1 cellular context compared by ENCODE assay signal in the genomic region with DNA sequence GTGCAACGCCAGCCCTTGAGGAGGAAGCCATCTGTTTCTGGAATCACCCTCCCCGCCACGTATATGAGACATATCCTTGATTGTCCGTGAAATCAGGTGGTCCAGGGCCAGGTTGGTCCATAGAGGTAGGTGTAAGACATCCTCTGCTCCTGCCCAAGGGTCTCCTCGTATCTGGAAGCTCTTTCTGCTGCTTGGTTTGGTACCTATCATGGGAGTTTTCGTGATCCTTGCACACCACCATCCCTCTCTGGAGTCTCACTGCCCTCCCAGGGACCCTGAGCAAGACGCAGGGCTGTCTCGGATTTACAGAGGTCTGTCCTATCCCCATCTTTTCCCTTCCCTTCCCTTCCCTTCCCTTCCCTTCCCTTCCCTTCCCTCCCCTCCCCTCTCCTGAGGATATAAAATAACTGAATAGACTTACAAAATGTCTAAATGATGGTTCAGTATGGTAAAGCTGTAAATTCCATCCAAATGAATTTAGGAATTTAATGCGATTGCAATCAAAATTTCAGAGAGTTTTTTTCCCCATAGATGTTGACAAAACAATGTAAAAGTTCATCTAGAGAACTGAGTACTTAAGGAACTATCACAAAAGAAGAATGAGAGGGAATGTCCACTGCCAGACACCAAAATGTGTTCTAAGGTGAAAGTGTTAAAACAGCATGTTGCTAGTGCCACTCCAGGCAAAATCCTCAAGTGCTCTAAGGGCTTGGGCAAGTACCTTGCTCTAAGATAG.
TF ChIP-seq lines count a peak whose summit lies in the region.

No MANE protein-coding gene starts in this region.

TF ChIP-seq in HepG2, 621 proteins besides CTCF, POLR2A, EP300 and RAD21:
- TF ChIP-seq KLF15 (CRISPR knock-in tag; IDR thresholded peaks at IDR 0.05; ENCODE audit: borderline replicate concordance) (no peak), ZNF816 (CRISPR knock-in tag; IDR thresholded peaks at IDR 0.05; ENCODE audit: borderline replicate concordance) (no peak), CCAR2 (optimal IDR thresholded peaks at IDR 0.05; ENCODE audit: low read depth, low read length) (no peak), ATF1 (CRISPR knock-in tag; IDR thresholded peaks at IDR 0.05) (no peak), PCBP2 (optimal IDR thresholded peaks at IDR 0.05; ENCODE audit: low read depth, low read length, poor library complexity, severe bottlenecking) (peak; percentile 86), TAF15 (IDR thresholded peaks at IDR 0.05; ENCODE audit: low read depth, low read length, poor library complexity, severe bottlenecking) (no peak), ZNF552 (CRISPR knock-in tag; IDR thresholded peaks at IDR 0.05; ENCODE audit: borderline replicate concordance) (no peak), REPIN1 (CRISPR knock-in tag; IDR thresholded peaks at IDR 0.05; ENCODE audit: borderline replicate concordance, low read depth) (no peak), HNRNPK (IDR thresholded peaks at IDR 0.05; ENCODE audit: low read depth, low read length, poor library complexity, severe bottlenecking) (peak; percentile 99), PCBP1 (IDR thresholded peaks at IDR 0.05; ENCODE audit: borderline replicate concordance, low read depth, low read length) (peak; percentile 97)
- TF ChIP-seq, protein P1, sequence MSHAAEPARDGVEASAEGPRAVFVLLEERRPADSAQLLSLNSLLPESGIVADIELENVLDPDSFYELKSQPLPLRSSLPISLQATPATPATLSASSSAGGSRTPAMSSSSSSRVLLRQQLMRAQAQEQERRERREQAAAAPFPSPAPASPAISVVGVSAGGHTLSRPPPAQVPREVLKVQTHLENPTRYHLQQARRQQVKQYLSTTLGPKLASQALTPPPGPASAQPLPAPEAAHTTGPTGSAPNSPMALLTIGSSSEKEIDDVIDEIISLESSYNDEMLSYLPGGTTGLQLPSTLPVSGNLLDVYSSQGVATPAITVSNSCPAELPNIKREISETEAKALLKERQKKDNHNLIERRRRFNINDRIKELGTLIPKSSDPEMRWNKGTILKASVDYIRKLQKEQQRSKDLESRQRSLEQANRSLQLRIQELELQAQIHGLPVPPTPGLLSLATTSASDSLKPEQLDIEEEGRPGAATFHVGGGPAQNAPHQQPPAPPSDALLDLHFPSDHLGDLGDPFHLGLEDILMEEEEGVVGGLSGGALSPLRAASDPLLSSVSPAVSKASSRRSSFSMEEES (CRISPR knock-in tag; IDR thresholded peaks at IDR 0.05): no peak
